ENCODE assay signal across 8 cellular contexts in genomic region chr6:20409427-20409971, GRCh38. TPM values are rescaled to one million over a fixed set of nuclear protein-coding genes. Genes with fewer than 3 reads are reported as not detected.
DNase-seq lines count a peak whose midpoint lies in the region; ATAC-seq and TF ChIP-seq lines count a peak whose summit lies in the region.

No MANE protein-coding gene starts in this region.

- H4K20me1 ChIP-seq in GM23248 (ENCODE audit: insufficient read depth): peaks cover 14% of the 10 kb centered on the region; the same call in 1 of the 2 replicates

- TF ChIP-seq CTCF in chondrocyte (IDR thresholded peaks at IDR 0.05): no peak
- TF ChIP-seq CTCF in Caco-2 (IDR thresholded peaks at IDR 0.05; ENCODE audit: insufficient read depth in 1 of 2, low read depth in 1 of 2, low read length in 1 of 2, severe bottlenecking in 1 of 2, unreplicated experiment in 1 of 2): no peak

- 88 to 91% methylated on average over 6 of the region's 6 CpGs for WGBS in GM23248 (ENCODE audit: low coverage in 1 of 2, low lambda C conversion rate in 2 of 2, missing lambda C conversion rate in 2 of 2), 2 experiments

- peak overlapping the region; percentile 77 to 94 (median 88) for H3K27ac Mint-ChIP-seq in CD8-positive, alpha-beta memory T cell
- H3K27ac Mint-ChIP-seq in chondrocyte (ENCODE audit: unreplicated experiment) (peak overlapping the region; percentile 2), Caco-2 (ENCODE audit: unreplicated experiment) (no peak overlapping the region)

- H3K4me3 ChIP-seq in CD8-positive, alpha-beta memory T cell (ENCODE audit: low read length): peak overlapping the region; percentile 4
- H3K4me3 ChIP-seq in GM23248 (no peak overlapping the region), Caco-2 (ENCODE audit: low read depth, low read length) (no peak overlapping the region)

- intact Hi-C loops in Caco-2 (cut with micrococcal nuclease; ENCODE audit: unreplicated experiment): no loop called here

- no peaks in the 10 kb centered on the region for H3K9me3 ChIP-seq in CD8-positive, alpha-beta memory T cell (ENCODE audit: low read length)
- H3K9me3 ChIP-seq in GM23248 (ENCODE audit: low read depth): no peaks in the 10 kb centered on the region
- H3K9me3 ChIP-seq in Caco-2: no peaks in the 10 kb centered on the region

- no peaks in the 10 kb centered on the region for H3K27me3 ChIP-seq in CD8-positive, alpha-beta memory T cell (ENCODE audit: insufficient read depth, low read length, poor library complexity, severe bottlenecking)
- no peaks in the 10 kb centered on the region for H3K27me3 ChIP-seq in GM23248 (replicated peaks; ENCODE audit: insufficient read depth)
- no peaks in the 10 kb centered on the region for H3K27me3 ChIP-seq in Caco-2 (replicated peaks; ENCODE audit: control insufficient read depth, insufficient read depth, low read length)

- no TSS peak for BruUV-seq in Caco-2 (replicated peaks; lab: Mats Ljungman, UMichigan)

- H2AFZ ChIP-seq in GM23248: no peak overlapping the region

- H3K9me3 Mint-ChIP-seq in CD8-positive, alpha-beta memory T cell: no peaks in the 10 kb centered on the region
- H3K9me3 Mint-ChIP-seq in chondrocyte (ENCODE audit: low read depth) (no peaks in the 10 kb centered on the region), Caco-2 (ENCODE audit: unreplicated experiment) (no peaks in the 10 kb centered on the region)

- H3K9ac ChIP-seq in GM23248: no peak overlapping the region

- H3K4me2 ChIP-seq in GM23248 (ENCODE audit: unreplicated experiment): no peak overlapping the region

- no peaks in the 10 kb centered on the region for H3K27me3 Mint-ChIP-seq in CD8-positive, alpha-beta memory T cell
- no peaks in the 10 kb centered on the region for H3K27me3 Mint-ChIP-seq in chondrocyte (ENCODE audit: low read depth)
- H3K27me3 Mint-ChIP-seq in Caco-2 (ENCODE audit: insufficient read depth, unreplicated experiment): no peaks in the 10 kb centered on the region

- peaks cover 100% of the 10 kb centered on the region for H3K79me2 ChIP-seq in GM23248 (ENCODE audit: insufficient read depth)

- POLR2A ChIA-PET in CD8-positive, alpha-beta memory T cell (lab: Charles Lee): interaction anchor here (0.6 kb wide), 1 partner anchor 63 kb away, joined by 4 read pairs; no protein-coding TSS in a partner anchor
- POLR2A ChIA-PET in Caco-2 (lab: Charles Lee): interaction anchor here (0.7 kb wide), 1 partner anchor 78 kb away, joined by 3 read pairs; no protein-coding TSS in a partner anchor

- peaks cover 0 to 36% (median 2%) of the 10 kb centered on the region in 3 donors for H3K36me3 Mint-ChIP-seq in CD8-positive, alpha-beta memory T cell
- H3K36me3 Mint-ChIP-seq in chondrocyte (ENCODE audit: low read depth) (peaks cover 2% of the 10 kb centered on the region), Caco-2 (ENCODE audit: insufficient read depth, unreplicated experiment) (peaks cover 17% of the 10 kb centered on the region)

- no peaks in the 10 kb centered on the region for H3K9me2 ChIP-seq in GM23248 (ENCODE audit: insufficient read depth)

- DNase-seq in CD8-positive, alpha-beta memory T cell: no peak
- DNase-seq in chondrocyte (ENCODE audit: low spot score) (no peak), H4 (ENCODE audit: low spot score) (no peak), GM23248 (no peak), NCI-H774 (lab: John Stamatoyannopoulos, UW) (no peak), Caco-2 (no peak)

- in situ Hi-C loops in GM23248 (cut with MboI): no loop called here

- H3K36me3 ChIP-seq in CD8-positive, alpha-beta memory T cell (ENCODE audit: insufficient read depth, low read length): peaks cover 3% of the 10 kb centered on the region
- H3K36me3 ChIP-seq in GM23248 (ENCODE audit: low read depth) (no peaks in the 10 kb centered on the region), Caco-2 (ENCODE audit: control insufficient read depth, insufficient read depth, low read length) (peaks cover 1% of the 10 kb centered on the region; the same call in 1 of the 2 replicates)

- H3K27ac ChIP-seq in CD8-positive, alpha-beta memory T cell (ENCODE audit: low read depth, low read length): no peak overlapping the region
- H3K27ac ChIP-seq in GM23248: no peak overlapping the region

- H3K4me3 Mint-ChIP-seq in CD8-positive, alpha-beta memory T cell: peak overlapping the region; percentile 56 to 83 (median 73)
- H3K4me3 Mint-ChIP-seq in chondrocyte (ENCODE audit: unreplicated experiment) (no peak overlapping the region), Caco-2 (ENCODE audit: unreplicated experiment) (no peak overlapping the region)

- ATAC-seq in GM19455 (IDR thresholded peaks at IDR 0.05; ENCODE audit: unreplicated experiment) (peak; percentile 88), HG03439 (IDR thresholded peaks at IDR 0.05; ENCODE audit: unreplicated experiment) (peak; percentile 84)

- CTCF ChIA-PET in CD8-positive, alpha-beta memory T cell (lab: Charles Lee): interaction anchor here (1.0 to 1.6 kb wide), 2 partner anchors 90 to 110 kb away, joined by 3 read pairs; no protein-coding TSS in a partner anchor
- CTCF ChIA-PET in Caco-2 (lab: Charles Lee): no interaction called here

- peaks cover 71 to 95% (median 92%) of the 10 kb centered on the region in 3 donors for H3K4me1 Mint-ChIP-seq in CD8-positive, alpha-beta memory T cell
- H3K4me1 Mint-ChIP-seq in chondrocyte (ENCODE audit: low read depth): peaks cover 35% of the 10 kb centered on the region
- H3K4me1 Mint-ChIP-seq in Caco-2 (ENCODE audit: low read depth, unreplicated experiment): peaks cover 14% of the 10 kb centered on the region

- H3F3A ChIP-seq in GM23248 (ENCODE audit: insufficient read depth): peaks cover 3% of the 10 kb centered on the region; the same call in 1 of the 2 replicates

- peaks cover 57% of the 10 kb centered on the region for H3K4me1 ChIP-seq in CD8-positive, alpha-beta memory T cell (ENCODE audit: insufficient read depth, low read length)
- H3K4me1 ChIP-seq in GM23248 (ENCODE audit: insufficient read depth): 0 out of 2 replicates have a peak, but pooled peaks cover 5% of the 10 kb centered on the region
- H3K4me1 ChIP-seq in Caco-2: peaks cover 5% of the 10 kb centered on the region

RNA-seq across cellular contexts. Expression of gene E2F3, which starts 7.8 kb away (rescaled TPM):
- 10 to 100 TPM; 31.5 to 32.3 TPM for total RNA-seq in CD8-positive, alpha-beta memory T cell
- 13.1 TPM for polyA plus RNA-seq in CD8-positive, alpha-beta memory T cell
- 16.8 to 18.3 TPM (median 17.1 TPM) in 3 replicates for total RNA-seq in chondrocyte
- total RNA-seq in H4 (2014; rRNA removed; shearing (Covaris generic)): 5.3 and 7.9 TPM in 2 replicates
- 4.1 and 4.8 TPM in 2 replicates for total RNA-seq in GM23248 (2014; rRNA removed; shearing (Covaris generic))
- polyA plus RNA-seq in GM23248 (2016; fragmentation: Nextera tagmentation; extraction: Ambion mirVana): 6.1 and 7.0 TPM in 2 replicates
- 15.4 and 16.3 TPM in 2 replicates for total RNA-seq in Caco-2 (2022)

Comparison
In these comparisons a context has a peak if more than half of its experiments do, and no peak if none do; other contexts are left out.
1. H3K4me3 Mint-ChIP-seq: peak in CD8-positive, alpha-beta memory T cell (7 of 7); none in chondrocyte (single experiment) and Caco-2 (single experiment).